10 cellular contexts compared by ENCODE assay signal in the genomic region with DNA sequence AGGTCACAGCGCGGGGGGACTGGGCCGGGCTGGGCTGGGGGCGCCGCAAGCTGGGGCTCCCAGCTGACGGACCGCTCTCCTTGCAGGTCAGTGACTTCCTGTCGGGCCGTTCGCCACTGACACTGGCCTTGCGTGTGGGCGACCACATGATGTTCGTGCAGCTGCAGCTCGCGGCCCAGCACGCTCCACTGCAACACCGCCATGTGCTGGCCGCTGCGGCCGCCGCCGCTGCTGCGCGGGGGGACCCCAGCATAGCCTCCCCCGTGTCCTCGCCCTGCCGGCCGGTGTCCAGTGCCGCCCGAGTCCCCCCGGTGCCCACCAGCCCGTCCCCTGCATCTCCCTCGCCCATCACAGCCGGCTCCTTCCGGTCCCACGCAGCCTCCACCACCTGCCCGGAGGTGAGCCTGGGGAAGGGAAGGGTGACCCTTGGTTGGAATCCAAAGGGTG. TPM values are rescaled to one million over a fixed set of nuclear protein-coding genes. Genes with fewer than 3 reads are reported as not detected.
A peak's percentile ranks its signal among the peaks of the same experiment; 100 is the strongest.
DNase-seq lines count a peak whose midpoint lies in the region; ATAC-seq and TF ChIP-seq lines count a peak whose summit lies in the region.
"Had no signal": no experiment of that assay in that cellular context is flagged by ENCODE, and none has a peak within 500 bp of the region (broad histone marks: within the 10 kb centered on the region; RNA-seq: fewer than 3 reads in every experiment).

No MANE protein-coding gene starts in this region.

- H3K79me2 ChIP-seq in DND-41 (ENCODE audit: insufficient read depth, low read length) = peaks cover 55% of the 10 kb centered on the region

- H4K20me1 ChIP-seq in DND-41 (ENCODE audit: insufficient read depth, low read length) = peaks cover 55% of the 10 kb centered on the region

- H3K27ac ChIP-seq in DND-41 (ENCODE audit: low read length) = no peak overlapping the region
- H3K27ac ChIP-seq in skeletal muscle tissue (ENCODE audit: low read depth, low read length) = peak overlapping the region; percentile 100

- ATAC-seq in DND-41 (ENCODE audit: insufficient read depth, low read depth) = no peak

- peak overlapping the region; percentile 77; the same call in 1 of the 2 replicates for H3K4me2 ChIP-seq in DND-41 (ENCODE audit: insufficient read depth, low read length)

- no peak overlapping the region for H3K9ac ChIP-seq in DND-41 (ENCODE audit: low read depth, low read length)
- H3K9ac ChIP-seq in adipocyte (ENCODE audit: low read length) = peak overlapping the region; percentile 97
- H3K9ac ChIP-seq in skeletal muscle tissue (ENCODE audit: low read depth in 1 of 3, low read length in 3 of 3) = peak overlapping the region in 2 of 3 donors; percentile 62 to 80

- in situ Hi-C loops in KBM-7 (cut with MboI; ENCODE audit: low pct_unique_long_range_greater_than_20kb, low sequenced_read_pairs) = no loop called here

- TF ChIP-seq CTCF in DND-41 (IDR thresholded peaks at IDR 0.05; ENCODE audit: borderline replicate concordance, extremely low read depth, low read length, poor library complexity, severe bottlenecking) = no peak

- no peak overlapping the region for H3K4me3 ChIP-seq in DND-41 (ENCODE audit: low read depth in 1 of 2, low read length in 2 of 2)
- H3K4me3 ChIP-seq in adipocyte (ENCODE audit: low read length) = peak overlapping the region; percentile 79
- H3K4me3 ChIP-seq in skeletal muscle tissue (ENCODE audit: low read length in 3 of 3) = peak overlapping the region in 1 of 3 donors; percentile 22

- no peaks in the 10 kb centered on the region for H3K9me3 ChIP-seq in DND-41 (ENCODE audit: insufficient read depth, low read length, severe bottlenecking)
- no peaks in the 10 kb centered on the region for H3K9me3 ChIP-seq in adipocyte (ENCODE audit: control insufficient read depth, low read length)
- no peaks in the 10 kb centered on the region for H3K9me3 ChIP-seq in skeletal muscle tissue (ENCODE audit: control insufficient read depth in 3 of 3, low read length in 3 of 3)

- no peak overlapping the region for H2AFZ ChIP-seq in DND-41 (ENCODE audit: low read depth, low read length)

- H3K36me3 ChIP-seq in DND-41 (ENCODE audit: insufficient read depth, low read length) (peaks cover 57% of the 10 kb centered on the region), adipocyte (ENCODE audit: control insufficient read depth, insufficient read depth, low read length, severe bottlenecking) (peaks cover 54% of the 10 kb centered on the region), skeletal muscle tissue (ENCODE audit: control insufficient read depth in 3 of 3, insufficient read depth in 3 of 3, low read length in 3 of 3) (peaks cover 28 to 44% (median 32%) of the 10 kb centered on the region in 3 donors)

- DNase-seq in DND-41 (no peak), adipocyte (ENCODE audit: low read depth) (no peak), hippocampal formation (lab: John Stamatoyannopoulos, UW) (peak; percentile 27 to 39), DMS 273 (lab: John Stamatoyannopoulos, UW; ENCODE audit: unreplicated experiment) (no peak), KBM-7 (no peak), T1000 (lab: John Stamatoyannopoulos, UW) (no peak), COLO829 (ENCODE audit: low spot score) (no peak)
- DNase-seq: activated T-cell treated with anti-CD3 and anti-CD28 coated beads for 4 hours; stimulated activated CD4-positive, alpha-beta T cell treated with anti-CD3 and anti-CD28 coated beads, Interleukin-4, amount 100 ng/mL, for 1 hour had no signal

- H3K27me3 ChIP-seq in DND-41 (ENCODE audit: insufficient read depth, low read length, poor library complexity) (no peaks in the 10 kb centered on the region), adipocyte (replicated peaks; ENCODE audit: control insufficient read depth, insufficient read depth, low read length) (no peaks in the 10 kb centered on the region), skeletal muscle tissue (ENCODE audit: control insufficient read depth in 3 of 3, insufficient read depth in 3 of 3, low read length in 3 of 3) (no peaks in the 10 kb centered on the region)

- peaks cover 69% of the 10 kb centered on the region for H3K4me1 ChIP-seq in DND-41 (ENCODE audit: insufficient read depth, low read length)
- peaks cover 48% of the 10 kb centered on the region for H3K4me1 ChIP-seq in adipocyte (ENCODE audit: control insufficient read depth, insufficient read depth, low read length)
- peaks cover 41 to 55% (median 54%) of the 10 kb centered on the region in 3 donors for H3K4me1 ChIP-seq in skeletal muscle tissue (ENCODE audit: control insufficient read depth in 3 of 3, insufficient read depth in 3 of 3, low read length in 3 of 3)

RNA-seq across cellular contexts. Expression of a gene that starts 5.7 kb away (rescaled TPM):
- total RNA-seq in skeletal muscle tissue = 5.2 TPM

RNA-seq across cellular contexts. Expression of a gene that starts 12.6 kb away (rescaled TPM):
- 24.5 TPM for total RNA-seq in skeletal muscle tissue

RNA-seq across cellular contexts. Expression of a gene that starts 15.0 kb away (rescaled TPM):
- total RNA-seq in skeletal muscle tissue = 413 TPM

RNA-seq across cellular contexts. Expression of a gene that starts 16.3 kb away (rescaled TPM):
- not detected for total RNA-seq in skeletal muscle tissue

RNA-seq across cellular contexts. Expression of a gene that starts 21.2 kb away (rescaled TPM):
- total RNA-seq in skeletal muscle tissue = 9.4 TPM

Comparison
In these comparisons a context has a peak if more than half of its experiments do, and no peak if none do; other contexts are left out.
1. DNase-seq: peak in hippocampal formation (2 of 2); none in DND-41 (single experiment), adipocyte (single experiment), DMS 273 (single experiment), KBM-7 (single experiment), T1000 (single experiment) and COLO829 (single experiment).